In genomic region chr20:57527728-57528127, GRCh38 we compare ENCODE assay signal across 2 cellular contexts.
A peak's percentile ranks its signal among the peaks of the same experiment; 100 is the strongest.
TF ChIP-seq lines count a peak whose summit lies in the region.

No MANE protein-coding gene starts in this region.

TF ChIP-seq in WTC11, 78 proteins besides CTCF, POLR2A, EP300 and RAD21:
- TF ChIP-seq NFYB (CRISPR knock-in tag; conservative IDR thresholded peaks at IDR 0.05; ENCODE audit: low read depth) (no peak), SP1 (CRISPR knock-in tag; conservative IDR thresholded peaks at IDR 0.05) (no peak), GABPB1 (CRISPR knock-in tag; IDR thresholded peaks at IDR 0.05) (peak; percentile 59; the same call in 1 of the 2 replicates), KAT7 (CRISPR knock-in tag; IDR thresholded peaks at IDR 0.05; ENCODE audit: borderline replicate concordance) (no peak)

TF ChIP-seq in HepG2, 621 proteins besides CTCF, POLR2A, EP300 and RAD21 (continues in another document):
- TF ChIP-seq MLX (CRISPR knock-in tag; IDR thresholded peaks at IDR 0.05) (no peak), ZNF670 (CRISPR knock-in tag; IDR thresholded peaks at IDR 0.05; ENCODE audit: borderline replicate concordance) (no peak), SIX1 (CRISPR knock-in tag; IDR thresholded peaks at IDR 0.05; ENCODE audit: borderline replicate concordance) (peak; percentile 25; the same call in 1 of the 2 replicates), ZNF432 (CRISPR knock-in tag; IDR thresholded peaks at IDR 0.05; ENCODE audit: borderline replicate concordance) (no peak), SOX13 (IDR thresholded peaks at IDR 0.05) (peak; percentile 51; the same call in 1 of the 2 replicates), SOX13 (CRISPR knock-in tag; conservative IDR thresholded peaks at IDR 0.05 in 1 of 2, IDR thresholded peaks at IDR 0.05 in 1 of 2) (peak in 1 of 2 experiments; percentile 80; a peak in 2 of 4 replicates), RCOR2 (CRISPR knock-in tag; IDR thresholded peaks at IDR 0.05) (peak; percentile 33; the same call in 1 of the 2 replicates), JUN (CRISPR knock-in tag; IDR thresholded peaks at IDR 0.05) (0 out of 2 replicates have a peak, but pooled peaks have one; percentile 23), ZNF589 (CRISPR knock-in tag; conservative IDR thresholded peaks at IDR 0.05) (no peak), HINFP (CRISPR knock-in tag; IDR thresholded peaks at IDR 0.05; ENCODE audit: low read depth) (no peak), ZNF737 (CRISPR knock-in tag; IDR thresholded peaks at IDR 0.05; ENCODE audit: borderline replicate concordance) (no peak), MTERF4 (CRISPR knock-in tag; IDR thresholded peaks at IDR 0.05) (0 out of 2 replicates have a peak, but pooled peaks have one; percentile 58), ETV5 (CRISPR knock-in tag; IDR thresholded peaks at IDR 0.05; ENCODE audit: borderline replicate concordance) (peak; percentile 39; the same call in 1 of the 2 replicates), RBM39 (IDR thresholded peaks at IDR 0.05; ENCODE audit: low read depth, low read length, poor library complexity, severe bottlenecking) (no peak), IKZF5 (CRISPR knock-in tag; IDR thresholded peaks at IDR 0.05) (peak; percentile 33; the same call in 1 of the 2 replicates), ZBTB3 (CRISPR knock-in tag; IDR thresholded peaks at IDR 0.05; ENCODE audit: borderline replicate concordance, low read depth) (no peak), MEIS2 (CRISPR knock-in tag; IDR thresholded peaks at IDR 0.05) (no peak), DZIP1 (CRISPR knock-in tag; IDR thresholded peaks at IDR 0.05) (no peak), MED13 (CRISPR knock-in tag; IDR thresholded peaks at IDR 0.05) (no peak), MIXL1 (CRISPR knock-in tag; IDR thresholded peaks at IDR 0.05) (peak; percentile 47; the same call in 1 of the 2 replicates), ZFY (CRISPR knock-in tag; IDR thresholded peaks at IDR 0.05) (no peak), HNF4G (IDR thresholded peaks at IDR 0.05; ENCODE audit: borderline replicate concordance, low read depth, low read length) (0 out of 2 replicates have a peak, but pooled peaks have one; percentile 26), HNF4G (CRISPR knock-in tag; IDR thresholded peaks at IDR 0.05; ENCODE audit: borderline replicate concordance, low read depth) (no peak), NFATC3 (CRISPR knock-in tag; IDR thresholded peaks at IDR 0.05) (no peak), NFE2L2 (IDR thresholded peaks at IDR 0.05; ENCODE audit: low read length) (no peak), FLYWCH1 (CRISPR knock-in tag; IDR thresholded peaks at IDR 0.05) (no peak), RFX3 (CRISPR knock-in tag; IDR thresholded peaks at IDR 0.05) (no peak), SP4 (CRISPR knock-in tag; IDR thresholded peaks at IDR 0.05) (no peak), RARA (CRISPR knock-in tag; IDR thresholded peaks at IDR 0.05) (peak; percentile 83), SNAPC2 (CRISPR knock-in tag; IDR thresholded peaks at IDR 0.05) (peak; percentile 52; the same call in 1 of the 2 replicates), PCBP2 (optimal IDR thresholded peaks at IDR 0.05; ENCODE audit: low read depth, low read length, poor library complexity, severe bottlenecking) (no peak), ZNF772 (CRISPR knock-in tag; IDR thresholded peaks at IDR 0.05) (no peak), HMG20A (CRISPR knock-in tag; IDR thresholded peaks at IDR 0.05; ENCODE audit: borderline replicate concordance) (peak; percentile 74; the same call in 1 of the 2 replicates), ZNF33A (CRISPR knock-in tag; IDR thresholded peaks at IDR 0.05; ENCODE audit: borderline replicate concordance) (no peak), MAFK (conservative IDR thresholded peaks at IDR 0.05 in 1 of 2, IDR thresholded peaks at IDR 0.05 in 1 of 2; ENCODE audit: low read length in 2 of 2) (peak in 1 of 2 experiments; percentile 32; a peak in 2 of 4 replicates), ZNF18 (CRISPR knock-in tag; IDR thresholded peaks at IDR 0.05; ENCODE audit: insufficient replicate concordance) (no peak), LCORL (IDR thresholded peaks at IDR 0.05) (no peak; the same call in 1 of the 2 replicates), LCORL (CRISPR knock-in tag; IDR thresholded peaks at IDR 0.05) (peak; percentile 90), FOSL2 (CRISPR knock-in tag; IDR thresholded peaks at IDR 0.05) (peak; percentile 55), IRF1 (CRISPR knock-in tag; IDR thresholded peaks at IDR 0.05; ENCODE audit: low read depth) (no peak), NR2F6 (IDR thresholded peaks at IDR 0.05) (peak; percentile 60), NR2F6 (CRISPR knock-in tag; IDR thresholded peaks at IDR 0.05) (peak; percentile 41), SAP130 (CRISPR knock-in tag; IDR thresholded peaks at IDR 0.05; ENCODE audit: low read depth) (0 out of 2 replicates have a peak, but pooled peaks have one; percentile 17), ZEB1 (IDR thresholded peaks at IDR 0.05; ENCODE audit: insufficient replicate concordance, low read depth) (peak; percentile 59), TOPORS (CRISPR knock-in tag; IDR thresholded peaks at IDR 0.05) (peak; percentile 63; the same call in 1 of the 2 replicates), ZHX1 (CRISPR knock-in tag; IDR thresholded peaks at IDR 0.05; ENCODE audit: low read depth) (no peak), E2F1 (CRISPR knock-in tag; IDR thresholded peaks at IDR 0.05) (no peak)
